Comparison of ENCODE assay signal across 13 cellular contexts in the genomic region with DNA sequence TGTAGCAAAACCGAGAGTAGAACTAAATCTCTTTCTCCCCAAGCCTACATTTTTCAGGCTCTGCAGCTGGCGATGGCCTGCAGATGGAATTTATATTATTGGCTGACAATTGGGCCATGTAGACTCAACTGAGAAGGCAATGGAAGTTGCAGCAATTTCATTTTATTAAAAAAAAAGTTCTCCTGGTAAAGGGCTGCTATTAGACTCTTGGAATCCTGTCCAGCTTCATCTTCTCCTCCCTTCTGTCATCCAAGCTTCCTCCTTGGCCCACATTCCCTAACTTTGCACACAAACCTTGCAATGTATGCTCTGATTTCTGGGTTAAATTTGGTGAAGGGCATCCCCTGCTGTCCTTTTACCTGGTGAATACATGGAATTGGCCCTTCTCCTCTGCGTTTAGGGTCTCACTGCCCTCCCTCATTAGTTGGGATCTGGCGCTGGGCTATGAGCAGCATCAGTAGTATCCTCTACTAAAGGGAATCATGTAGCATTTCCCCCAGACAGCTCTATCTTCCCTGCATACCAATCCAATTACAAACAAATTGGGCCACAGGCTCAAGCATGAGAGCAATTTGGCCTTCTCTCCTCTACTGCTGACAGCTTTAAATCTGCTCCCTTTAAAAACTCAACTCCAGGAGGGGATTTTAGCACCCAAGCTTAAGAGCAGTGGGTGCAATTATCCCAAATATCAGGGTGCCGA.
A peak's percentile ranks its signal among the peaks of the same experiment; 100 is the strongest.
DNase-seq lines count a peak whose midpoint lies in the region; ATAC-seq and TF ChIP-seq lines count a peak whose summit lies in the region.
"Had no signal": no experiment of that assay in that cellular context is flagged by ENCODE, and none has a peak within 500 bp of the region (broad histone marks: within the 10 kb centered on the region; RNA-seq: fewer than 3 reads in every experiment).

No MANE protein-coding gene starts in this region.

- intact Hi-C loops in left cardiac atrium (cut with DNase I): no loop called here
- intact Hi-C loops in activated CD4-positive, alpha-beta memory T cell treated with anti-CD3 and anti-CD28 coated beads for 36 hours (cut with micrococcal nuclease): no loop called here

- TF ChIP-seq CTCF in smooth muscle cell (IDR thresholded peaks at IDR 0.05; ENCODE audit: borderline replicate concordance, insufficient read depth, poor library complexity, severe bottlenecking): no peak
- TF ChIP-seq CTCF in MM.1S (IDR thresholded peaks at IDR 0.05; ENCODE audit: low read length): no peak

- peaks cover 21% of the 10 kb centered on the region for H3F3A ChIP-seq in smooth muscle cell (ENCODE audit: low read depth)
- peaks cover 5% of the 10 kb centered on the region; the same call in 1 of the 2 replicates for H3F3A ChIP-seq in MM.1S (ENCODE audit: insufficient read depth, low read length)

- H3K36me3 Mint-ChIP-seq in activated CD4-positive, alpha-beta memory T cell treated with anti-CD3 and anti-CD28 coated beads for 36 hours: no peaks in the 10 kb centered on the region

- DNase-seq in GM04503 (ENCODE audit: low read depth): peak; percentile 26
- peak; percentile 60 for DNase-seq in astrocyte of the hippocampus (ENCODE audit: low read depth, low spot score)
- no peak for DNase-seq in left cardiac atrium
- DNase-seq in smooth muscle cell (lab: John Stamatoyannopoulos, UW; ENCODE audit: unreplicated experiment): no peak
- no peak for DNase-seq in MM.1S
- DNase-seq in NCI-H345 treated with DMSO at 0.1 percent for 48 hours (lab: John Stamatoyannopoulos, UW; ENCODE audit: unreplicated experiment): no peak
- DNase-seq in activated CD4-positive, alpha-beta memory T cell treated with anti-CD3 and anti-CD28 coated beads for 36 hours: no peak
- no peak for DNase-seq in erythroblast (lab: John Stamatoyannopoulos, UW)
- DNase-seq: COR-L47, NCI-H524 had no signal

- H3K36me3 ChIP-seq in smooth muscle cell (ENCODE audit: low read depth) (no peaks in the 10 kb centered on the region), MM.1S (replicated peaks; ENCODE audit: insufficient read depth, low read length) (no peaks in the 10 kb centered on the region)

- CTCF ChIA-PET in activated CD4-positive, alpha-beta memory T cell treated with anti-CD3 and anti-CD28 coated beads for 36 hours (lab: Charles Lee): no interaction called here

- ATAC-seq in left cardiac atrium: peak; percentile 88 to 97

- 48% methylated on average over 5 of the region's 5 CpGs for WGBS in smooth muscle cell (ENCODE audit: low lambda C conversion rate)

- H4K20me1 ChIP-seq in smooth muscle cell (ENCODE audit: low read depth) (no peaks in the 10 kb centered on the region), MM.1S (ENCODE audit: insufficient read depth, low read length) (no peaks in the 10 kb centered on the region)

- H3K4me3 ChIP-seq in smooth muscle cell (no peak overlapping the region), MM.1S (ENCODE audit: low read length) (no peak overlapping the region)
- H3K4me3 ChIP-seq: SK-N-MC had no signal

- no peaks in the 10 kb centered on the region for H3K27me3 Mint-ChIP-seq in activated CD4-positive, alpha-beta memory T cell treated with anti-CD3 and anti-CD28 coated beads for 36 hours
- H3K27me3 Mint-ChIP-seq: dendritic cell treated with granulocyte-macrophage colony-stimulating factor and Interleukin-4, amounts not matched to agents 40 ng/mL and 50 ng/mL, for 4 days had no signal

- H3K9ac ChIP-seq in smooth muscle cell (ENCODE audit: low read depth) (no peak overlapping the region), MM.1S (ENCODE audit: low read length) (no peak overlapping the region)

- H3K4me2 ChIP-seq in smooth muscle cell: peak overlapping the region; percentile 52
- no peak overlapping the region for H3K4me2 ChIP-seq in MM.1S (ENCODE audit: low read depth, low read length)

- TF ChIP-seq POLR2A in erythroblast (IDR thresholded peaks at IDR 0.05; ENCODE audit: low read length): no peak

- H2AFZ ChIP-seq in smooth muscle cell (ENCODE audit: low read depth): no peak overlapping the region
- no peak overlapping the region for H2AFZ ChIP-seq in MM.1S (ENCODE audit: low read length)

- no peak overlapping the region for H3K4me3 Mint-ChIP-seq in activated CD4-positive, alpha-beta memory T cell treated with anti-CD3 and anti-CD28 coated beads for 36 hours
- H3K4me3 Mint-ChIP-seq: dendritic cell treated with granulocyte-macrophage colony-stimulating factor and Interleukin-4, amounts not matched to agents 40 ng/mL and 50 ng/mL, for 4 days had no signal

- peaks cover 5% of the 10 kb centered on the region for H3K9me3 Mint-ChIP-seq in activated CD4-positive, alpha-beta memory T cell treated with anti-CD3 and anti-CD28 coated beads for 36 hours
- H3K9me3 Mint-ChIP-seq: activated T-helper 2 cell treated with anti-CD3 and anti-CD28 coated beads, Interferon-gamma antibody, Interleukin-2, Interleukin-4, amounts not matched to agents 10 μg/mL and 5 μg/mL and 100 μg/mL, durations not matched to agents 14 hours and 24 hours and 36 hours; dendritic cell treated with granulocyte-macrophage colony-stimulating factor and Interleukin-4, amounts not matched to agents 40 ng/mL and 50 ng/mL, for 4 days had no signal

- H3K4me1 ChIP-seq in smooth muscle cell (ENCODE audit: low read depth) (peaks cover 13% of the 10 kb centered on the region), MM.1S (ENCODE audit: low read length) (0 out of 2 replicates have a peak, but pooled peaks cover 6% of the 10 kb centered on the region)

- H3K27ac Mint-ChIP-seq in activated CD4-positive, alpha-beta memory T cell treated with anti-CD3 and anti-CD28 coated beads for 36 hours: no peak overlapping the region
- H3K27ac Mint-ChIP-seq: activated T-helper 2 cell treated with anti-CD3 and anti-CD28 coated beads, Interferon-gamma antibody, Interleukin-2, Interleukin-4, amounts not matched to agents 10 μg/mL and 5 μg/mL and 100 μg/mL, durations not matched to agents 14 hours and 24 hours and 36 hours; dendritic cell treated with granulocyte-macrophage colony-stimulating factor and Interleukin-4, amounts not matched to agents 40 ng/mL and 50 ng/mL, for 4 days had no signal

- H3K79me2 ChIP-seq in smooth muscle cell (ENCODE audit: low read depth) (no peaks in the 10 kb centered on the region), MM.1S (ENCODE audit: low read length) (no peaks in the 10 kb centered on the region)

- H3K27me3 ChIP-seq in smooth muscle cell (ENCODE audit: low read depth) (no peaks in the 10 kb centered on the region), MM.1S (replicated peaks; ENCODE audit: insufficient read depth, low read length) (no peaks in the 10 kb centered on the region)

- POLR2A ChIA-PET in activated CD4-positive, alpha-beta memory T cell treated with anti-CD3 and anti-CD28 coated beads for 36 hours (lab: Charles Lee): no interaction called here

- H3K27ac ChIP-seq in smooth muscle cell (ENCODE audit: low read depth) (peak overlapping the region; percentile 73), MM.1S (ENCODE audit: low read length) (no peak overlapping the region)
- H3K27ac ChIP-seq: SK-N-MC had no signal

- no peaks in the 10 kb centered on the region for H3K9me2 ChIP-seq in MM.1S (replicated peaks; ENCODE audit: insufficient read depth, low read length)

- no peaks in the 10 kb centered on the region for H3K4me1 Mint-ChIP-seq in activated CD4-positive, alpha-beta memory T cell treated with anti-CD3 and anti-CD28 coated beads for 36 hours (ENCODE audit: low read depth)

- H3K9me3 ChIP-seq in smooth muscle cell (replicated peaks; ENCODE audit: low read depth): no peaks in the 10 kb centered on the region
- no peaks in the 10 kb centered on the region for H3K9me3 ChIP-seq in MM.1S (replicated peaks; ENCODE audit: insufficient read depth, low read length)

Comparison
In these comparisons a context has a peak if more than half of its experiments do, and no peak if none do; other contexts are left out.
1. DNase-seq: peak in GM04503 (single experiment) and astrocyte of the hippocampus (single experiment); none in left cardiac atrium (single experiment), smooth muscle cell (single experiment), MM.1S (single experiment), NCI-H345 treated with DMSO at 0.1 percent for 48 hours (single experiment), activated CD4-positive, alpha-beta memory T cell treated with anti-CD3 and anti-CD28 coated beads for 36 hours (single experiment) and erythroblast (0 of 2).